In genomic region chr4:60463846-60464502, GRCh38 we compare ENCODE assay signal across 8 cellular contexts.
DNase-seq lines count a peak whose midpoint lies in the region; ATAC-seq, FAIRE-seq and TF ChIP-seq lines count a peak whose summit lies in the region.
"Had no signal": no experiment of that assay in that cellular context is flagged by ENCODE, and none has a peak within 500 bp of the region (broad histone marks: within the 10 kb centered on the region; RNA-seq: fewer than 3 reads in every experiment).

No MANE protein-coding gene starts in this region.

- H3K27me3 ChIP-seq in SU-DHL-6 (ENCODE audit: low read length) (no peaks in the 10 kb centered on the region), HepG2 (ENCODE audit: control insufficient read depth in 1 of 2, insufficient read depth in 2 of 2, low read length in 2 of 2) (no peaks in the 10 kb centered on the region)

- TF ChIP-seq EP300 in HepG2 (IDR thresholded peaks at IDR 0.05; ENCODE audit: low read depth in 2 of 2, low read length in 2 of 2) = no peak
- TF ChIP-seq EP300 in HepG2 (CRISPR knock-in tag; IDR thresholded peaks at IDR 0.05; ENCODE audit: borderline replicate concordance) = no peak

- H4K20me1 ChIP-seq in SU-DHL-6 (ENCODE audit: low read depth, low read length) = no peaks in the 10 kb centered on the region
- no peaks in the 10 kb centered on the region for H4K20me1 ChIP-seq in HepG2 (ENCODE audit: insufficient read depth, low read length)

- POLR2A ChIA-PET in HepG2 (lab: Yijun Ruan, JAX) = no interaction called here

- H3K9ac ChIP-seq in SU-DHL-6 (ENCODE audit: low read length) (no peak overlapping the region), HepG2 (ENCODE audit: insufficient read depth, low read depth, low read length) (no peak overlapping the region)

- in situ Hi-C loops in HepG2 (cut with HindIII; ENCODE audit: extremely low pct_ligation_motif_present, low pct_unique_long_range_greater_than_20kb) = no loop called here

- H2AFZ ChIP-seq in SU-DHL-6 (ENCODE audit: low read depth, low read length, severe bottlenecking) (peak overlapping the region; percentile 59), HepG2 (ENCODE audit: low read length) (no peak overlapping the region)

- H3K9me2 ChIP-seq in SU-DHL-6 (replicated peaks; ENCODE audit: insufficient read depth, low read length) = no peaks in the 10 kb centered on the region

- H3K27ac ChIP-seq in SU-DHL-6 (ENCODE audit: low read depth, low read length) (no peak overlapping the region), HepG2 (ENCODE audit: extremely low read length, insufficient read depth, low read length) (no peak overlapping the region)

- TF ChIP-seq CTCF in GM12874 (IDR thresholded peaks at IDR 0.05; ENCODE audit: insufficient read depth, low read depth, low read length) (peak; percentile 46), SU-DHL-6 (IDR thresholded peaks at IDR 0.05; ENCODE audit: insufficient read depth, low read length, poor library complexity, severe bottlenecking) (peak; percentile 39), HepG2 (CRISPR knock-in tag; IDR thresholded peaks at IDR 0.05) (peak; percentile 53)

- no peaks in the 10 kb centered on the region for H3K4me1 ChIP-seq in HepG2 (ENCODE audit: insufficient read depth, low read length)

- ATAC-seq in HG02884 (IDR thresholded peaks at IDR 0.05; ENCODE audit: unreplicated experiment) (peak; percentile 78), HepG2 (peak; percentile 85)

- H3K4me2 ChIP-seq in SU-DHL-6 (ENCODE audit: low read depth, low read length, poor library complexity, severe bottlenecking) = no peak overlapping the region
- H3K4me2 ChIP-seq in HepG2 (ENCODE audit: low read depth, low read length) = no peak overlapping the region

- H3K9me3 ChIP-seq in SU-DHL-6 (ENCODE audit: insufficient read depth, low read length) = no peaks in the 10 kb centered on the region
- no peaks in the 10 kb centered on the region for H3K9me3 ChIP-seq in HepG2 (ENCODE audit: low read length)

- TF ChIP-seq POLR2A in HepG2 (IDR thresholded peaks at IDR 0.05; ENCODE audit: insufficient read depth in 1 of 2, low read depth in 2 of 2, low read length in 2 of 2) = no peak

- H3K79me2 ChIP-seq in SU-DHL-6 (ENCODE audit: insufficient read depth, low read length) (no peaks in the 10 kb centered on the region), HepG2 (ENCODE audit: insufficient read depth, low read length) (no peaks in the 10 kb centered on the region)

- DNase-seq in HepG2 (ENCODE audit: low spot score) (peak; percentile 1), T-helper 2 cell (no peak), activated gamma-delta T cell treated with Interleukin-2 at 50 U/mL for 16 hours (no peak), NK-92 (lab: John Stamatoyannopoulos, UW; ENCODE audit: unreplicated experiment) (no peak)
- DNase-seq: activated CD4-positive, alpha-beta T cell treated with anti-CD3 and anti-CD28 coated beads, Interleukin-2, amount 50 U/mL, for 48 hours had no signal

- H3F3A ChIP-seq in SU-DHL-6 (ENCODE audit: insufficient read depth) = no peaks in the 10 kb centered on the region

- CTCF ChIA-PET in HepG2 (lab: Yijun Ruan, JAX; ENCODE audit: low intra/inter-chr PET ratio, low total read pairs) = no interaction called here

- intact Hi-C loops in HepG2 (cut with micrococcal nuclease; ENCODE audit: unreplicated experiment) = no loop called here

- FAIRE-seq in HepG2 (lab: Jason Lieb, UNC) = no peak

- H3K4me3 ChIP-seq in SU-DHL-6 (ENCODE audit: insufficient read depth, low read length, poor library complexity, severe bottlenecking) (no peak overlapping the region), HepG2 (replicated peaks in 1 of 3; ENCODE audit: insufficient read depth in 1 of 3, low read depth in 2 of 3, low read length in 3 of 3) (no peak overlapping the region)

- 0% methylated on average over 1 of the region's 4 CpGs for WGBS in HepG2 (ENCODE audit: low lambda C conversion rate)

- no peak for TF ChIP-seq RAD21 in HepG2 (CRISPR knock-in tag; IDR thresholded peaks at IDR 0.05)

- no TSS peak for BruUV-seq in HepG2 (replicated peaks; lab: Mats Ljungman, UMichigan)

- H3K36me3 ChIP-seq in SU-DHL-6 (ENCODE audit: low read length) = no peaks in the 10 kb centered on the region
- H3K36me3 ChIP-seq in HepG2 (replicated peaks in 1 of 2; ENCODE audit: control insufficient read depth in 1 of 2, insufficient read depth in 2 of 2, low read length in 2 of 2) = no peaks in the 10 kb centered on the region

TF ChIP-seq in HepG2, 621 proteins besides CTCF, POLR2A, EP300 and RAD21:
- TF ChIP-seq SMC3 (IDR thresholded peaks at IDR 0.05; ENCODE audit: low read length) (peak; percentile 23; the same call in 1 of the 2 replicates), ZNF143 (CRISPR knock-in tag; IDR thresholded peaks at IDR 0.05) (no peak), TEF (CRISPR knock-in tag; IDR thresholded peaks at IDR 0.05) (no peak), ZNF7 (CRISPR knock-in tag; IDR thresholded peaks at IDR 0.05) (no peak), YY1 (IDR thresholded peaks at IDR 0.05; ENCODE audit: insufficient read depth, insufficient replicate concordance, low read depth, low read length) (no peak), RBFOX2 (IDR thresholded peaks at IDR 0.05; ENCODE audit: low read depth, low read length) (no peak), STAG1 (CRISPR knock-in tag; IDR thresholded peaks at IDR 0.05) (peak; percentile 45), ZNF674 (CRISPR knock-in tag; IDR thresholded peaks at IDR 0.05; ENCODE audit: low read depth) (no peak), RELA (CRISPR knock-in tag; IDR thresholded peaks at IDR 0.05) (no peak), SNAPC4 (CRISPR knock-in tag; IDR thresholded peaks at IDR 0.05) (no peak), DPF2 (CRISPR knock-in tag; IDR thresholded peaks at IDR 0.05; ENCODE audit: borderline replicate concordance, low read depth) (no peak)
TF ChIP-seq in HepG2: peak in this region for 2.
